In the genomic region with DNA sequence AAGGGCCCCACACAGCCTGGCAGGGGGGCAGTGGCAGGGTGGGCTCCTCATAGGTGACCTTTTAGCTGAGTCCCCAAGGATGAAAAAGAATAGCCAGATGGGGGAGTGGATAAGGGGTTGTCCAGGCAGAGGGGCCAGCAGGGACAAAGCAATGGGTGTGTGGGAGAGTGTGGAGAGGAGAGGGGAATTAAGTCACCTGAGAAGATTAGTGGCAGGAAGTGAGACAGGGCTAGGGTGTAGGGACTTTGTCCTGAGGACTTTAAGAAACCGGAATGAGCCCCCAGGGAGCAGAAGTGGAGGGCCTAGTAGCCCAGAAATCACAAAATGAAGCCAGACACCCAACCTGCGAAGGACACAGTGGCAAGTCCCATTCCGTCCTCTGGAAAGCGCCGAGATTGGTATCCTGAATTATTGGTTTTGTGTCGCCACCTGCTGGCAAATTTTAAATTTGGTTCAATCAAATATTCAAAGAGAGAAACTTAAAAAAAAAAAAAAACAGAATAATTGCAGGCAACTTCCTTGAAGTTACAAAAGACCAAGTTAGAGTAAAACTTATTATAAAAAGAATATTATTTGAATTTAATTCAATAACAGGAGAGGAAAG, we compare ENCODE assay signal across 8 cellular contexts.
DNase-seq lines count a peak whose midpoint lies in the region; ATAC-seq lines count a peak whose summit lies in the region.

No MANE protein-coding gene starts in this region.

- peak; percentile 53 for ATAC-seq in HG03565 (IDR thresholded peaks at IDR 0.05; ENCODE audit: unreplicated experiment)
- ATAC-seq in HG02884 (IDR thresholded peaks at IDR 0.05; ENCODE audit: unreplicated experiment) = no peak

- DNase-seq in NCI-H345 (lab: John Stamatoyannopoulos, UW) (peak; percentile 49), NCI-H345 treated with DMSO at 0.1 percent for 48 hours (lab: John Stamatoyannopoulos, UW; ENCODE audit: unreplicated experiment) (no peak), NCI-H82 treated with DMSO at 0.1 percent for 48 hours (lab: John Stamatoyannopoulos, UW; ENCODE audit: unreplicated experiment) (peak; percentile 49), glomerular endothelial cell (ENCODE audit: extremely low read depth, low read depth, low spot score) (peak; percentile 31), putamen (ENCODE audit: low spot score) (peak; percentile 12)
- peak; percentile 18 for DNase-seq in activated T-cell treated with anti-CD3 and anti-CD28 coated beads, Interleukin-2, amount 50 U/mL, for 1 hour
